ENCODE assay signal across 19 cellular contexts in genomic region chr2:43104763-43105162, GRCh38.
DNase-seq lines count a peak whose midpoint lies in the region; ATAC-seq, FAIRE-seq and TF ChIP-seq lines count a peak whose summit lies in the region.
"Had no signal": no experiment of that assay in that cellular context is flagged by ENCODE, and none has a peak within 500 bp of the region (broad histone marks: within the 10 kb centered on the region; RNA-seq: fewer than 3 reads in every experiment).

No MANE protein-coding gene starts in this region.

- no peaks in the 10 kb centered on the region for H4K20me1 ChIP-seq in HepG2 (ENCODE audit: insufficient read depth, low read length)

- TF ChIP-seq EP300 in HepG2 (IDR thresholded peaks at IDR 0.05; ENCODE audit: low read depth in 2 of 2, low read length in 2 of 2) (no peak), HepG2 (CRISPR knock-in tag; IDR thresholded peaks at IDR 0.05; ENCODE audit: borderline replicate concordance) (no peak)

- H3K9me3 ChIP-seq in HepG2 (ENCODE audit: low read length) (no peaks in the 10 kb centered on the region), right lobe of liver (no peaks in the 10 kb centered on the region), WERI-Rb-1 (ENCODE audit: severe bottlenecking) (peaks cover 12% of the 10 kb centered on the region), vagina (no peaks in the 10 kb centered on the region)
- H3K9me3 ChIP-seq: SJSA1 had no signal

- no peak overlapping the region for H3K4me3 Mint-ChIP-seq in neural crest cell
- H3K4me3 Mint-ChIP-seq in activated T-helper 1 cell treated with anti-CD3 and anti-CD28 coated beads, Interleukin-12 subunit alpha, Interleukin-12 subunit beta, Interleukin-2, Interleukin-4 antibody, amounts not matched to agents 30 ng/mL and 10 ng/mL and 1 ng/mL, durations not matched to agents 14 hours and 24 hours and 36 hours: no peak overlapping the region
- H3K4me3 Mint-ChIP-seq: activated CD4-positive, alpha-beta T cell treated with anti-CD3 and anti-CD28 coated beads, Interleukin-2, amount 10 ng/mL, durations not matched to agents 7 days and 5 days; activated naive CD8-positive, alpha-beta T cell treated with anti-CD3 and anti-CD28 coated beads for 36 hours; GM23338 had no signal

- POLR2A ChIA-PET in HepG2 (lab: Yijun Ruan, JAX): no interaction called here

- no peak overlapping the region for H3K4me3 ChIP-seq in HepG2 (replicated peaks in 1 of 3; ENCODE audit: insufficient read depth in 1 of 3, low read depth in 2 of 3, low read length in 3 of 3)
- no peak overlapping the region for H3K4me3 ChIP-seq in right lobe of liver
- no peak overlapping the region for H3K4me3 ChIP-seq in WERI-Rb-1 (ENCODE audit: low read depth, low read length)
- H3K4me3 ChIP-seq in vagina: no peak overlapping the region
- H3K4me3 ChIP-seq: GM23338, SJSA1 had no signal

- H3K4me1 ChIP-seq in HepG2 (ENCODE audit: insufficient read depth, low read length): peaks cover 67% of the 10 kb centered on the region
- no peaks in the 10 kb centered on the region for H3K4me1 ChIP-seq in right lobe of liver
- H3K4me1 ChIP-seq in vagina: peaks cover 73% of the 10 kb centered on the region

- peaks cover 5% of the 10 kb centered on the region for H3K9me3 Mint-ChIP-seq in neural crest cell
- H3K9me3 Mint-ChIP-seq in activated T-helper 1 cell treated with anti-CD3 and anti-CD28 coated beads, Interleukin-12 subunit alpha, Interleukin-12 subunit beta, Interleukin-2, Interleukin-4 antibody, amounts not matched to agents 30 ng/mL and 10 ng/mL and 1 ng/mL, durations not matched to agents 14 hours and 24 hours and 36 hours: peaks cover 4% of the 10 kb centered on the region
- H3K9me3 Mint-ChIP-seq: activated CD4-positive, alpha-beta T cell treated with anti-CD3 and anti-CD28 coated beads, Interleukin-2, amount 10 ng/mL, durations not matched to agents 7 days and 5 days had no signal

- FAIRE-seq in HepG2 (lab: Jason Lieb, UNC): no peak

- H3K36me3 ChIP-seq in HepG2 (replicated peaks in 1 of 2; ENCODE audit: control insufficient read depth in 1 of 2, insufficient read depth in 2 of 2, low read length in 2 of 2): no peaks in the 10 kb centered on the region
- no peaks in the 10 kb centered on the region for H3K36me3 ChIP-seq in right lobe of liver
- no peaks in the 10 kb centered on the region for H3K36me3 ChIP-seq in WERI-Rb-1
- H3K36me3 ChIP-seq in vagina: no peaks in the 10 kb centered on the region
- H3K36me3 ChIP-seq: SJSA1 had no signal

- H3K27ac ChIP-seq in HepG2 (ENCODE audit: extremely low read length, insufficient read depth, low read length) (no peak overlapping the region), right lobe of liver (no peak overlapping the region), WERI-Rb-1 (no peak overlapping the region), vagina (peak overlapping the region; percentile 82)
- H3K27ac ChIP-seq: parathyroid adenoma, SJSA1 had no signal

- no peak overlapping the region for H3K4me2 ChIP-seq in HepG2 (ENCODE audit: low read depth, low read length)
- H3K4me2 ChIP-seq: GM23338 had no signal

- BruUV-seq in HepG2 (replicated peaks; lab: Mats Ljungman, UMichigan): no TSS peak

- H3K79me2 ChIP-seq in HepG2 (ENCODE audit: insufficient read depth, low read length): no peaks in the 10 kb centered on the region
- H3K79me2 ChIP-seq: parathyroid adenoma had no signal

- H3K9ac ChIP-seq in HepG2 (ENCODE audit: insufficient read depth, low read depth, low read length): no peak overlapping the region
- H3K9ac ChIP-seq: parathyroid adenoma had no signal

- H3K4me1 Mint-ChIP-seq in neural crest cell: peaks cover 84% of the 10 kb centered on the region
- H3K4me1 Mint-ChIP-seq in activated T-helper 1 cell treated with anti-CD3 and anti-CD28 coated beads, Interleukin-12 subunit alpha, Interleukin-12 subunit beta, Interleukin-2, Interleukin-4 antibody, amounts not matched to agents 30 ng/mL and 10 ng/mL and 1 ng/mL, durations not matched to agents 14 hours and 24 hours and 36 hours (ENCODE audit: low read depth): peaks cover 4% of the 10 kb centered on the region

- H3K36me3 Mint-ChIP-seq in neural crest cell (ENCODE audit: low read depth): peaks cover 3% of the 10 kb centered on the region
- H3K36me3 Mint-ChIP-seq in activated T-helper 1 cell treated with anti-CD3 and anti-CD28 coated beads, Interleukin-12 subunit alpha, Interleukin-12 subunit beta, Interleukin-2, Interleukin-4 antibody, amounts not matched to agents 30 ng/mL and 10 ng/mL and 1 ng/mL, durations not matched to agents 14 hours and 24 hours and 36 hours (ENCODE audit: low read depth): peaks cover 6% of the 10 kb centered on the region

- TF ChIP-seq CTCF in HepG2 (CRISPR knock-in tag; IDR thresholded peaks at IDR 0.05): peak; percentile 39
- TF ChIP-seq CTCF in right lobe of liver (IDR thresholded peaks at IDR 0.05): no peak
- TF ChIP-seq CTCF in WERI-Rb-1 (IDR thresholded peaks at IDR 0.05; ENCODE audit: low read depth, low read length): peak; percentile 30; the same call in 1 of the 2 replicates
- TF ChIP-seq CTCF in neural crest cell (conservative IDR thresholded peaks at IDR 0.05): no peak
- TF ChIP-seq CTCF in vagina (IDR thresholded peaks at IDR 0.05): no peak

- DNase-seq in HepG2 (ENCODE audit: low spot score) (peak; percentile 28), right lobe of liver (no peak), WERI-Rb-1 (no peak), neural crest cell (ENCODE audit: low read depth, low spot score) (no peak), vagina (ENCODE audit: extremely low spot score in 2 of 2) (no peak), hepatic stellate cell (ENCODE audit: low spot score) (no peak)
- DNase-seq in activated T-helper 1 cell treated with anti-CD3 and anti-CD28 coated beads, Interleukin-12 subunit alpha, Interleukin-12 subunit beta, Interleukin-2, Interleukin-4 antibody, amounts not matched to agents 30 ng/mL and 10 ng/mL and 1 ng/mL, durations not matched to agents 14 hours and 24 hours and 36 hours (ENCODE audit: low spot score): no peak
- DNase-seq: activated CD4-positive, alpha-beta T cell treated with anti-CD3 and anti-CD28 coated beads, Interleukin-2, amount 10 ng/mL, durations not matched to agents 7 days and 5 days; activated naive CD8-positive, alpha-beta T cell treated with anti-CD3 and anti-CD28 coated beads for 36 hours; central memory CD4-positive, alpha-beta T cell; foreskin fibroblast; NCI-H1417; NCI-H226; stimulated activated CD4-positive, alpha-beta T cell treated with anti-CD3 and anti-CD28 coated beads, Interleukin-15, amount 100 ng/mL, for 24 hours; T-helper 9 cell had no signal

- 89% methylated on average over 2 of the region's 2 CpGs for WGBS in HepG2 (ENCODE audit: low lambda C conversion rate)
- WGBS in right lobe of liver (ENCODE audit: insufficient coverage, low coverage, low lambda C conversion rate, missing lambda C conversion rate): no CpG with 5 or more reads among the region's 2 CpGs

- peak overlapping the region; percentile 22 for H3K27ac Mint-ChIP-seq in neural crest cell (ENCODE audit: unreplicated experiment)
- H3K27ac Mint-ChIP-seq in activated T-helper 1 cell treated with anti-CD3 and anti-CD28 coated beads, Interleukin-12 subunit alpha, Interleukin-12 subunit beta, Interleukin-2, Interleukin-4 antibody, amounts not matched to agents 30 ng/mL and 10 ng/mL and 1 ng/mL, durations not matched to agents 14 hours and 24 hours and 36 hours: no peak overlapping the region
- H3K27ac Mint-ChIP-seq: activated CD4-positive, alpha-beta T cell treated with anti-CD3 and anti-CD28 coated beads, Interleukin-2, amount 10 ng/mL, durations not matched to agents 7 days and 5 days; activated naive CD8-positive, alpha-beta T cell treated with anti-CD3 and anti-CD28 coated beads for 36 hours; GM23338 had no signal

- TF ChIP-seq RAD21 in HepG2 (CRISPR knock-in tag; IDR thresholded peaks at IDR 0.05): no peak

- intact Hi-C loops in HepG2 (cut with micrococcal nuclease; ENCODE audit: unreplicated experiment) (no loop called here), right lobe of liver (cut with DNase I) (no loop called here), vagina (cut with DNase I) (no loop called here)
- intact Hi-C loops in activated T-helper 1 cell treated with anti-CD3 and anti-CD28 coated beads, Interleukin-12 subunit alpha, Interleukin-12 subunit beta, Interleukin-2, Interleukin-4 antibody, amounts not matched to agents 30 ng/mL and 10 ng/mL and 1 ng/mL, durations not matched to agents 14 hours and 24 hours and 36 hours (cut with micrococcal nuclease): no loop called here

- CTCF ChIA-PET in HepG2 (lab: Yijun Ruan, JAX; ENCODE audit: low intra/inter-chr PET ratio, low total read pairs): interaction anchor here (1.0 kb wide), 1 partner anchor 130 kb away, joined by 3 read pairs; no protein-coding TSS in a partner anchor

- H3K27me3 Mint-ChIP-seq in neural crest cell (ENCODE audit: low read depth): no peaks in the 10 kb centered on the region
- H3K27me3 Mint-ChIP-seq in activated T-helper 1 cell treated with anti-CD3 and anti-CD28 coated beads, Interleukin-12 subunit alpha, Interleukin-12 subunit beta, Interleukin-2, Interleukin-4 antibody, amounts not matched to agents 30 ng/mL and 10 ng/mL and 1 ng/mL, durations not matched to agents 14 hours and 24 hours and 36 hours (ENCODE audit: insufficient read depth): no peaks in the 10 kb centered on the region
- H3K27me3 Mint-ChIP-seq: activated CD4-positive, alpha-beta T cell treated with anti-CD3 and anti-CD28 coated beads, Interleukin-2, amount 10 ng/mL, durations not matched to agents 7 days and 5 days; activated naive CD8-positive, alpha-beta T cell treated with anti-CD3 and anti-CD28 coated beads for 36 hours had no signal

- TF ChIP-seq POLR2A in HepG2 (IDR thresholded peaks at IDR 0.05; ENCODE audit: insufficient read depth in 1 of 2, low read depth in 2 of 2, low read length in 2 of 2): no peak
- no peak for TF ChIP-seq POLR2A in right lobe of liver (IDR thresholded peaks at IDR 0.05)
- TF ChIP-seq POLR2A in vagina (IDR thresholded peaks at IDR 0.05): no peak

- ATAC-seq in HepG2: peak; percentile 65
- no peak for ATAC-seq in right lobe of liver
- no peak for ATAC-seq in GM18867 (IDR thresholded peaks at IDR 0.05; ENCODE audit: unreplicated experiment)
- ATAC-seq: GM23338 had no signal

- in situ Hi-C loops in HepG2 (cut with HindIII; ENCODE audit: extremely low pct_ligation_motif_present, low pct_unique_long_range_greater_than_20kb): no loop called here

- H2AFZ ChIP-seq in HepG2 (ENCODE audit: low read length): no peak overlapping the region
- H2AFZ ChIP-seq: GM23338, parathyroid adenoma had no signal

- H3K27me3 ChIP-seq in HepG2 (ENCODE audit: control insufficient read depth in 1 of 2, insufficient read depth in 2 of 2, low read length in 2 of 2): no peaks in the 10 kb centered on the region
- no peaks in the 10 kb centered on the region for H3K27me3 ChIP-seq in right lobe of liver
- no peaks in the 10 kb centered on the region for H3K27me3 ChIP-seq in WERI-Rb-1 (ENCODE audit: insufficient read depth, low read depth, severe bottlenecking)
- no peaks in the 10 kb centered on the region for H3K27me3 ChIP-seq in vagina
- H3K27me3 ChIP-seq: SJSA1 had no signal

TF ChIP-seq in HepG2, 621 proteins besides CTCF, POLR2A, EP300 and RAD21 (continues in another document):
- no peak for TF ChIP-seq ZNF737 (CRISPR knock-in tag; IDR thresholded peaks at IDR 0.05; ENCODE audit: borderline replicate concordance)

Comparison
In these comparisons a context has a peak if more than half of its experiments do, and no peak if none do; other contexts are left out.
1. CTCF ChIP-seq: peak in HepG2 (single experiment) and WERI-Rb-1 (single experiment); none in right lobe of liver (0 of 4), neural crest cell (single experiment) and vagina (0 of 3).